ENCODE assay signal across 27 cellular contexts in the genomic region with DNA sequence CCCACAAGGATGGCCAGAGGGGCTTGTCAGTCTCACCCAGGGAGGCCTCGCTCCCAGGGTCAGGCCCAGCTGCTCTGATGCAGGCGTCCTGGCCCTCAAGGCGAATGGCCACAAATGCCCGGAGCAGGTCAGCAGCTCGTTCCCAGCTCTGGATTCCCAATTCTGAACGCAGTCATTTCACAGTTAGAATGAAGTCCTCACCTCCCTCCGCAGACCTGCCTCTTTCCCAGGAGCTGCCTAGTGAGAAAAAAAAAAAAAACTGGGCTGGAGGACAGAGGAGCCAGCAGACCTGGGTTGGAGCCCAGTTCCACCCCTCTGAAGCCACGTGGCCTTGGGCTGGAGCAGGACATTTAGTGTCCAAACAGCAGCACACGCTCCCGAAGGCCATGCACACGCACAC.
DNase-seq lines count a peak whose midpoint lies in the region; ATAC-seq and TF ChIP-seq lines count a peak whose summit lies in the region.
"Had no signal": no experiment of that assay in that cellular context is flagged by ENCODE, and none has a peak within 500 bp of the region (broad histone marks: within the 10 kb centered on the region; RNA-seq: fewer than 3 reads in every experiment).

No MANE protein-coding gene starts in this region.

- DNase-seq in activated naive CD4-positive, alpha-beta T cell treated with anti-CD3 and anti-CD28 coated beads, Interleukin-2, amount 50 U/mL, for 16 hours, result peak; percentile 3
- no peak for DNase-seq in activated naive CD4-positive, alpha-beta T cell (lab: John Stamatoyannopoulos, UW)
- DNase-seq in coronary artery (ENCODE audit: low spot score), result peak; percentile 52
- peak; percentile 75 for DNase-seq in mesenteric fat pad (ENCODE audit: low spot score)
- DNase-seq in upper lobe of right lung, result peak; percentile 38
- no peak for DNase-seq in stimulated activated CD4-positive, alpha-beta T cell treated with anti-CD3 and anti-CD28 coated beads, Interleukin-15, amount 100 ng/mL, for 24 hours
- no peak for DNase-seq in NK-92 (lab: John Stamatoyannopoulos, UW; ENCODE audit: unreplicated experiment)
- DNase-seq in omental fat pad (ENCODE audit: low spot score), result no peak
- DNase-seq: activated CD4-positive, alpha-beta T cell treated with anti-CD3 and anti-CD28 coated beads for 4 hours; amygdala; CD4-positive, CD25-positive, alpha-beta regulatory T cell; cortex of kidney; foreskin keratinocyte; KG1; MG63; midbrain; naive thymus-derived CD4-positive, alpha-beta T cell; NCI-H1417; NCI-H2081 treated with DMSO at 0.1 percent for 48 hours; NCI-H446; NCI-H82; stimulated activated CD4-positive, alpha-beta T cell treated with anti-CD3 and anti-CD28 coated beads, Interleukin-4, amount 100 ng/mL, for 1 hour; T-helper 2 cell had no signal

- H3K27ac ChIP-seq in coronary artery, result no peak overlapping the region
- H3K27ac ChIP-seq in upper lobe of right lung, result no peak overlapping the region
- H3K27ac ChIP-seq: foreskin keratinocyte, RWPE1 had no signal

- no peak for TF ChIP-seq CTCF in coronary artery (IDR thresholded peaks at IDR 0.05)
- TF ChIP-seq CTCF in upper lobe of right lung (IDR thresholded peaks at IDR 0.05), result no peak
- no peak for TF ChIP-seq CTCF in omental fat pad (IDR thresholded peaks at IDR 0.05)

- no peaks in the 10 kb centered on the region for H3K36me3 ChIP-seq in upper lobe of right lung
- H3K36me3 ChIP-seq: MG63 had no signal

- intact Hi-C loops in upper lobe of right lung (cut with DNase I), result no loop called here

- H3K4me1 ChIP-seq in upper lobe of right lung, result no peaks in the 10 kb centered on the region
- H3K4me1 ChIP-seq: foreskin keratinocyte had no signal

- no peaks in the 10 kb centered on the region for H3K9me3 ChIP-seq in upper lobe of right lung
- H3K9me3 ChIP-seq: MG63 had no signal

- ATAC-seq in upper lobe of right lung, result no peak
- no peak for ATAC-seq in omental fat pad (ENCODE audit: low FRiP score)
- ATAC-seq: esophagus mucosa; foreskin keratinocyte; HCT116; naive thymus-derived CD4-positive, alpha-beta T cell; SK-N-SH treated with all-trans-retinoic acid at 6 μM for 48 hours had no signal

- H3K27me3 ChIP-seq in upper lobe of right lung, result no peaks in the 10 kb centered on the region
- H3K27me3 ChIP-seq: foreskin keratinocyte, MG63 had no signal

- H3K4me3 ChIP-seq in coronary artery (no peak overlapping the region), upper lobe of right lung (no peak overlapping the region)
- H3K4me3 ChIP-seq: MG63 had no signal

Comparison
In these comparisons a context has a peak if more than half of its experiments do, and no peak if none do; other contexts are left out.
1. DNase-seq: peak in activated naive CD4-positive, alpha-beta T cell treated with anti-CD3 and anti-CD28 coated beads, Interleukin-2, amount 50 U/mL, for 16 hours (single experiment), coronary artery (single experiment), mesenteric fat pad (single experiment) and upper lobe of right lung (single experiment); none in activated naive CD4-positive, alpha-beta T cell (0 of 4), stimulated activated CD4-positive, alpha-beta T cell treated with anti-CD3 and anti-CD28 coated beads, Interleukin-15, amount 100 ng/mL, for 24 hours (single experiment), NK-92 (single experiment) and omental fat pad (single experiment).